Comparison of ENCODE assay signal across 27 cellular contexts in genomic region chr2:230886207-230886606, GRCh38. TPM values are rescaled to one million over a fixed set of nuclear protein-coding genes. Genes with fewer than 3 reads are reported as not detected.
DNase-seq lines count a peak whose midpoint lies in the region; ATAC-seq and TF ChIP-seq lines count a peak whose summit lies in the region.
"Had no signal": no experiment of that assay in that cellular context is flagged by ENCODE, and none has a peak within 500 bp of the region (broad histone marks: within the 10 kb centered on the region; RNA-seq: fewer than 3 reads in every experiment).

No MANE protein-coding gene starts in this region.

- WGBS in ovary, 3 donors = 64 to 78% (median 70%) methylated on average over 5 of the region's 5 CpGs

- ATAC-seq in left cardiac atrium (no peak), HG02973 (IDR thresholded peaks at IDR 0.05; ENCODE audit: unreplicated experiment) (no peak)
- ATAC-seq: lower lobe of right lung, natural killer cell had no signal

- H3K4me1 ChIP-seq in cardiac muscle cell (ENCODE audit: low read depth) = peaks cover 18% of the 10 kb centered on the region
- no peaks in the 10 kb centered on the region for H3K4me1 ChIP-seq in ovary (ENCODE audit: insufficient read depth)
- H3K4me1 ChIP-seq: esophagus muscularis mucosa, HAP-1, lower lobe of right lung, parathyroid adenoma, Peyer's patch, suprapubic skin had no signal

- H3K9me3 Mint-ChIP-seq in brain (peaks cover 0 to 2% (median under 1%) of the 10 kb centered on the region in 5 experiments), nephron (no peaks in the 10 kb centered on the region)
- H3K9me3 Mint-ChIP-seq: activated CD4-positive, alpha-beta memory T cell treated with anti-CD3 and anti-CD28 coated beads, Interleukin-2, amount 10 ng/mL, durations not matched to agents 7 days and 5 days; natural killer cell had no signal

- H3K4me1 Mint-ChIP-seq in brain (peaks cover 42% of the 10 kb centered on the region), nephron (peaks cover 14% of the 10 kb centered on the region)
- H3K4me1 Mint-ChIP-seq: natural killer cell had no signal

- H3K36me3 Mint-ChIP-seq in brain = peaks cover 7% of the 10 kb centered on the region
- peaks cover 15% of the 10 kb centered on the region for H3K36me3 Mint-ChIP-seq in nephron (ENCODE audit: low read depth)
- H3K36me3 Mint-ChIP-seq: natural killer cell had no signal

- DNase-seq in cardiac muscle cell (ENCODE audit: low read depth in 1 of 2, low spot score in 1 of 2) = no peak
- no peak for DNase-seq in left cardiac atrium
- no peak for DNase-seq in ovary
- no peak for DNase-seq in activated CD8-positive, alpha-beta memory T cell treated with anti-CD3 and anti-CD28 coated beads for 24 hours
- DNase-seq: activated CD4-positive, alpha-beta memory T cell treated with anti-CD3 and anti-CD28 coated beads, Interleukin-2, amount 10 ng/mL, durations not matched to agents 7 days and 5 days; activated CD8-positive, alpha-beta memory T cell treated with anti-CD3 and anti-CD28 coated beads, Interleukin-2, amount 50 U/mL, for 48 hours; activated naive CD4-positive, alpha-beta T cell treated with anti-CD3 and anti-CD28 coated beads, Interleukin-2, amount 50 U/mL, for 16 hours; natural killer cell; NCI-H1436; NCI-H2081 treated with DMSO at 0.1 percent for 48 hours; NCI-H774; SIG-M5; small intestine; stimulated activated naive CD4-positive, alpha-beta T cell treated with Interleukin-2 at 50 U/mL for 16 hours had no signal

- intact Hi-C loops in left cardiac atrium (cut with DNase I) = no loop called here
- intact Hi-C loops in ovary (cut with DNase I) = no loop called here

- H3K4me3 ChIP-seq in cardiac muscle cell (no peak overlapping the region), ovary (no peak overlapping the region)
- H3K4me3 ChIP-seq: esophagus muscularis mucosa, HAP-1, heart left ventricle, lower lobe of right lung, Peyer's patch, suprapubic skin had no signal

- peak overlapping the region; percentile 80 for H3K27ac ChIP-seq in cardiac muscle cell
- no peak overlapping the region for H3K27ac ChIP-seq in ovary
- H3K27ac ChIP-seq: esophagus muscularis mucosa, heart left ventricle, lower lobe of right lung, parathyroid adenoma, Peyer's patch, suprapubic skin had no signal

- TF ChIP-seq POLR2A in ovary (IDR thresholded peaks at IDR 0.05) = no peak

- H3K27me3 ChIP-seq in cardiac muscle cell (no peaks in the 10 kb centered on the region), ovary (no peaks in the 10 kb centered on the region)
- H3K27me3 ChIP-seq: esophagus muscularis mucosa, heart left ventricle, Peyer's patch, suprapubic skin had no signal

- no peaks in the 10 kb centered on the region for H3K9me3 ChIP-seq in cardiac muscle cell (ENCODE audit: low read depth)
- no peaks in the 10 kb centered on the region for H3K9me3 ChIP-seq in ovary
- H3K9me3 ChIP-seq: esophagus muscularis mucosa, HAP-1, heart left ventricle, lower lobe of right lung, Peyer's patch, suprapubic skin had no signal

- no peaks in the 10 kb centered on the region for H3K27me3 Mint-ChIP-seq in brain
- H3K27me3 Mint-ChIP-seq in nephron (ENCODE audit: low read depth) = peaks cover 1% of the 10 kb centered on the region

- H3K4me3 Mint-ChIP-seq in brain (peak overlapping the region in 4 of 5 experiments; percentile 47 to 75 (median 65)), nephron (no peak overlapping the region)
- H3K4me3 Mint-ChIP-seq: activated CD4-positive, alpha-beta memory T cell treated with anti-CD3 and anti-CD28 coated beads, Interleukin-2, amount 10 ng/mL, durations not matched to agents 7 days and 5 days; natural killer cell had no signal

- no peak for TF ChIP-seq EP300 in ovary (IDR thresholded peaks at IDR 0.05)

- TF ChIP-seq CTCF in cardiac muscle cell (IDR thresholded peaks at IDR 0.05; ENCODE audit: low read depth, low read length) (no peak), brain (conservative IDR thresholded peaks at IDR 0.05) (no peak), nephron (IDR thresholded peaks at IDR 0.05; ENCODE audit: unreplicated experiment in 3 of 3) (no peak), ovary (IDR thresholded peaks at IDR 0.05) (no peak)

- H3K36me3 ChIP-seq in cardiac muscle cell (no peaks in the 10 kb centered on the region), ovary (no peaks in the 10 kb centered on the region)
- H3K36me3 ChIP-seq: esophagus muscularis mucosa, HAP-1, heart left ventricle, lower lobe of right lung, Peyer's patch, suprapubic skin had no signal

- H3K27ac Mint-ChIP-seq in brain = peak overlapping the region; percentile 93 to 99 (median 97)
- peak overlapping the region in 2 of 3 experiments; percentile 49 to 72 for H3K27ac Mint-ChIP-seq in nephron
- H3K27ac Mint-ChIP-seq: activated CD4-positive, alpha-beta memory T cell treated with anti-CD3 and anti-CD28 coated beads, Interleukin-2, amount 10 ng/mL, durations not matched to agents 7 days and 5 days; natural killer cell had no signal

RNA-seq across cellular contexts. Expression of gene ITM2C, which starts 21.5 kb away (rescaled TPM):
- total RNA-seq in cardiac muscle cell (389 and 411 TPM in 2 replicates), left cardiac atrium (10 to 100 TPM; 42.7 to 43.1 TPM), ovary (10 to 100 TPM; 52.3 to 85.4 (median 67.8) TPM)
- polyA plus RNA-seq in cardiac muscle cell (484 and 536 TPM in 2 replicates), brain (ENCODE audit: insufficient read depth, low read depth, low replicate concordance) (519 TPM), ovary (10 to 100 TPM; 67.4 to 96.2 TPM)

RNA-seq across cellular contexts. Expression of gene GPR55, which starts 38.8 kb away (rescaled TPM):
- total RNA-seq in cardiac muscle cell (not detected in 2 replicates), left cardiac atrium (under 1 TPM in 1 of 2 donors, not detected in 1; 0.08 TPM), ovary (under 1 TPM in 2 of 7 donors, not detected in 5; 0.15 to 0.20 TPM)
- polyA plus RNA-seq in cardiac muscle cell (not detected in 2 replicates), brain (ENCODE audit: insufficient read depth, low read depth, low replicate concordance) (0.08 TPM), ovary (under 1 TPM; 0.05 to 0.13 TPM)
- total RNA-seq: bronchial epithelial cell, LHCN-M2 had no signal
- polyA plus RNA-seq: keratinocyte had no signal

Comparison
In these comparisons a context has a peak if more than half of its experiments do, and no peak if none do; other contexts are left out.
1. H3K4me3 Mint-ChIP-seq: peak in brain (4 of 5); none in nephron (0 of 3).